Comparison of ENCODE assay signal across 23 cellular contexts in the genomic region with DNA sequence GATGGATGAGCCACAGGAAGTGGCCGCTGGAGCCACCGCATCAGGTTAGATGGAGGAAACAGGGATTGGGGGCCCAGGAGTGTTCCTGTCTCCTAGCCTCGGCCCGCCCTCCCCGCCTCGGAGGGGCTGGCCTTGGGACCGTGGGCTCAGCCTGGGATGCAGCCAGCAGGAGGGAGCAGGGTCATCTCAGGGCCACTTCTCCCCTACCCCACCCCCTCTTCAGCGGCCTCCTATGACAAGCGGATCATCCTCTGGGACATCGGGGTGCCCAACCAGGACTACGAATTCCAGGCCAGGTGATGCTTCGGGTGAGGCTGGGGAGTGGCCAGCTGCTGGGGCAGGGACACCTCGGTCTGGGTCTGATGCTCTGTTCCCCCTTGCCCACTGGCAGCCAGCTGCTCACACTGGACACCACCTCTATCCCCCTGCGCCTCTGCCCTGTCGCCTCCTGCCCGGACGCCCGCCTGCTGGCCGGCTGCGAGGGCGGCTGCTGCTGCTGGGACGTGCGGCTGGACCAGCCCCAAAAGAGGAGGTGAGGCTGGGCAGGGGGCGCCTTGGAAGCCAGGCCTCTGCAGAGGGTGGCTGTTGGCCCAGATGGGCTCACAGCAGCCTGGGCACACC. TPM values are rescaled to one million over a fixed set of nuclear protein-coding genes. Genes with fewer than 3 reads are reported as not detected.
DNase-seq lines count a peak whose midpoint lies in the region; ATAC-seq, FAIRE-seq and TF ChIP-seq lines count a peak whose summit lies in the region.
"Had no signal": no experiment of that assay in that cellular context is flagged by ENCODE, and none has a peak within 500 bp of the region (broad histone marks: within the 10 kb centered on the region; RNA-seq: fewer than 3 reads in every experiment).

No MANE protein-coding gene starts in this region.

- H3K27me3 ChIP-seq in right cardiac atrium (ENCODE audit: control insufficient read depth, insufficient read depth) (no peaks in the 10 kb centered on the region), WERI-Rb-1 (ENCODE audit: insufficient read depth, low read depth, severe bottlenecking) (no peaks in the 10 kb centered on the region), mucosa of stomach (ENCODE audit: control insufficient read depth, insufficient read depth, low read length) (no peaks in the 10 kb centered on the region)
- H3K27me3 ChIP-seq in naive thymus-derived CD4-positive, alpha-beta T cell (ENCODE audit: control insufficient read depth in 2 of 2, insufficient read depth in 2 of 2, low read length in 2 of 2): no peaks in the 10 kb centered on the region
- H3K27me3 ChIP-seq: ascending aorta, vagina had no signal

- no peak overlapping the region for H3K4me3 Mint-ChIP-seq in naive thymus-derived CD4-positive, alpha-beta T cell
- H3K4me3 Mint-ChIP-seq in activated T-helper 2 cell treated with anti-CD3 and anti-CD28 coated beads, Interferon-gamma antibody, Interleukin-2, Interleukin-4, amounts not matched to agents 10 μg/mL and 5 μg/mL and 100 μg/mL, durations not matched to agents 14 hours and 24 hours and 36 hours (ENCODE audit: low read depth): no peak overlapping the region
- no peak overlapping the region for H3K4me3 Mint-ChIP-seq in activated T-cell treated with anti-CD3 and anti-CD28 coated beads, Interleukin-2, amount 50 U/mL, for 24 hours
- H3K4me3 Mint-ChIP-seq: activated CD8-positive, alpha-beta T cell treated with anti-CD3 and anti-CD28 coated beads, Interleukin-2, amount 10 ng/mL, durations not matched to agents 7 days and 5 days; CD4-positive, CD25-positive, alpha-beta regulatory T cell had no signal

- H3K4me1 ChIP-seq in right cardiac atrium (ENCODE audit: control insufficient read depth, insufficient read depth, low read length) (no peaks in the 10 kb centered on the region), mucosa of stomach (ENCODE audit: control insufficient read depth, insufficient read depth, low read length) (peaks cover 16% of the 10 kb centered on the region)
- H3K4me1 ChIP-seq in naive thymus-derived CD4-positive, alpha-beta T cell (ENCODE audit: control insufficient read depth in 2 of 2, insufficient read depth in 2 of 2, low read length in 2 of 2): peaks cover 9 to 13% of the 10 kb centered on the region in 2 donors

- peaks cover 0 to 9% (median 0%) of the 10 kb centered on the region in 5 donors for H3K36me3 Mint-ChIP-seq in naive thymus-derived CD4-positive, alpha-beta T cell
- peaks cover 15% of the 10 kb centered on the region for H3K36me3 Mint-ChIP-seq in activated T-helper 2 cell treated with anti-CD3 and anti-CD28 coated beads, Interferon-gamma antibody, Interleukin-2, Interleukin-4, amounts not matched to agents 10 μg/mL and 5 μg/mL and 100 μg/mL, durations not matched to agents 14 hours and 24 hours and 36 hours (ENCODE audit: low read depth)
- peaks cover 65% of the 10 kb centered on the region for H3K36me3 Mint-ChIP-seq in activated T-cell treated with anti-CD3 and anti-CD28 coated beads, Interleukin-2, amount 50 U/mL, for 24 hours (ENCODE audit: low read depth)
- H3K36me3 Mint-ChIP-seq: CD4-positive, CD25-positive, alpha-beta regulatory T cell had no signal

- H3K9ac ChIP-seq in mucosa of stomach (ENCODE audit: low read length): peak overlapping the region; percentile 53

- ATAC-seq in right cardiac atrium: no peak
- ATAC-seq in left ventricle myocardium superior: no peak
- no peak for ATAC-seq in naive thymus-derived CD4-positive, alpha-beta T cell
- ATAC-seq: activated CD4-positive, CD25-positive, alpha-beta regulatory T cell treated with anti-CD3 and anti-CD28 coated beads, Interleukin-2, amount 50 U/mL, for 24 hours; activated CD8-positive, alpha-beta T cell treated with anti-CD3 and anti-CD28 coated beads, Interleukin-2, amount 10 ng/mL, durations not matched to agents 7 days and 5 days; PC-3 had no signal

- no peaks in the 10 kb centered on the region for H3K9me3 Mint-ChIP-seq in naive thymus-derived CD4-positive, alpha-beta T cell
- no peaks in the 10 kb centered on the region for H3K9me3 Mint-ChIP-seq in activated T-helper 2 cell treated with anti-CD3 and anti-CD28 coated beads, Interferon-gamma antibody, Interleukin-2, Interleukin-4, amounts not matched to agents 10 μg/mL and 5 μg/mL and 100 μg/mL, durations not matched to agents 14 hours and 24 hours and 36 hours
- no peaks in the 10 kb centered on the region for H3K9me3 Mint-ChIP-seq in activated T-cell treated with anti-CD3 and anti-CD28 coated beads, Interleukin-2, amount 50 U/mL, for 24 hours
- H3K9me3 Mint-ChIP-seq: CD4-positive, CD25-positive, alpha-beta regulatory T cell had no signal

- POLR2A ChIA-PET in naive thymus-derived CD4-positive, alpha-beta T cell (lab: Charles Lee): no interaction called here

- no peak overlapping the region for H3K27ac Mint-ChIP-seq in naive thymus-derived CD4-positive, alpha-beta T cell
- H3K27ac Mint-ChIP-seq in activated T-helper 2 cell treated with anti-CD3 and anti-CD28 coated beads, Interferon-gamma antibody, Interleukin-2, Interleukin-4, amounts not matched to agents 10 μg/mL and 5 μg/mL and 100 μg/mL, durations not matched to agents 14 hours and 24 hours and 36 hours: no peak overlapping the region
- no peak overlapping the region for H3K27ac Mint-ChIP-seq in activated T-cell treated with anti-CD3 and anti-CD28 coated beads, Interleukin-2, amount 50 U/mL, for 24 hours
- H3K27ac Mint-ChIP-seq: activated CD8-positive, alpha-beta T cell treated with anti-CD3 and anti-CD28 coated beads, Interleukin-2, amount 10 ng/mL, durations not matched to agents 7 days and 5 days; CD4-positive, CD25-positive, alpha-beta regulatory T cell had no signal

- no peak for TF ChIP-seq CTCF in WERI-Rb-1 (IDR thresholded peaks at IDR 0.05; ENCODE audit: low read depth, low read length)

- no peaks in the 10 kb centered on the region for H3K27me3 Mint-ChIP-seq in naive thymus-derived CD4-positive, alpha-beta T cell
- H3K27me3 Mint-ChIP-seq in activated T-helper 2 cell treated with anti-CD3 and anti-CD28 coated beads, Interferon-gamma antibody, Interleukin-2, Interleukin-4, amounts not matched to agents 10 μg/mL and 5 μg/mL and 100 μg/mL, durations not matched to agents 14 hours and 24 hours and 36 hours (ENCODE audit: low read depth): no peaks in the 10 kb centered on the region
- no peaks in the 10 kb centered on the region for H3K27me3 Mint-ChIP-seq in activated T-cell treated with anti-CD3 and anti-CD28 coated beads, Interleukin-2, amount 50 U/mL, for 24 hours
- H3K27me3 Mint-ChIP-seq: CD4-positive, CD25-positive, alpha-beta regulatory T cell had no signal

- FAIRE-seq in urothelium cell line (lab: Jason Lieb, UNC): peak; percentile 58

- no peaks in the 10 kb centered on the region for H3K9me3 ChIP-seq in right cardiac atrium (ENCODE audit: control insufficient read depth, low read length)
- H3K9me3 ChIP-seq in WERI-Rb-1 (ENCODE audit: severe bottlenecking): no peaks in the 10 kb centered on the region
- no peaks in the 10 kb centered on the region for H3K9me3 ChIP-seq in mucosa of stomach (ENCODE audit: control insufficient read depth, low read length)
- H3K9me3 ChIP-seq in naive thymus-derived CD4-positive, alpha-beta T cell (ENCODE audit: control insufficient read depth in 2 of 3, low read length in 3 of 3): no peaks in the 10 kb centered on the region
- H3K9me3 ChIP-seq: ascending aorta, vagina had no signal

- DNase-seq in right cardiac atrium (peak; percentile 17 to 58 (median 47)), left ventricle myocardium superior (no peak), WERI-Rb-1 (peak; percentile 8), urothelium cell line (ENCODE audit: low spot score) (no peak)
- DNase-seq in naive thymus-derived CD4-positive, alpha-beta T cell: no peak
- DNase-seq in activated T-helper 2 cell treated with anti-CD3 and anti-CD28 coated beads, Interferon-gamma antibody, Interleukin-2, Interleukin-4, amounts not matched to agents 10 μg/mL and 5 μg/mL and 100 μg/mL, durations not matched to agents 14 hours and 24 hours and 36 hours (ENCODE audit: low spot score): no peak
- DNase-seq in activated T-cell treated with anti-CD3 and anti-CD28 coated beads, Interleukin-2, amount 50 U/mL, for 24 hours: no peak
- DNase-seq: activated CD8-positive, alpha-beta T cell treated with anti-CD3 and anti-CD28 coated beads, Interleukin-2, amount 10 ng/mL, durations not matched to agents 7 days and 5 days; activated T-cell treated with anti-CD3 and anti-CD28 coated beads for 4 hours; CD4-positive, CD25-positive, alpha-beta regulatory T cell; central memory CD4-positive, alpha-beta T cell; DMS 273 treated with DMSO at 0.1 percent for 48 hours; Kasumi-1; NCI-H1694; NCI-H2171; NCI-H510A treated with DMSO at 0.1 percent for 48 hours; PC-3; SIG-M5; stimulated activated CD8-positive, alpha-beta memory T cell treated with anti-CD3 and anti-CD28 coated beads, Interleukin-4, amount 100 ng/mL, for 48 hours had no signal

- H3K36me3 ChIP-seq in WERI-Rb-1 (peaks cover 53% of the 10 kb centered on the region), mucosa of stomach (ENCODE audit: control insufficient read depth, insufficient read depth, low read length) (peaks cover 5% of the 10 kb centered on the region)
- peaks cover 0 to 64% (median 0%) of the 10 kb centered on the region in 3 experiments for H3K36me3 ChIP-seq in naive thymus-derived CD4-positive, alpha-beta T cell (ENCODE audit: control insufficient read depth in 2 of 3, insufficient read depth in 3 of 3, low read length in 3 of 3)

- peaks cover 0 to 22% (median 19%) of the 10 kb centered on the region in 7 donors for H3K4me1 Mint-ChIP-seq in naive thymus-derived CD4-positive, alpha-beta T cell
- H3K4me1 Mint-ChIP-seq in activated T-helper 2 cell treated with anti-CD3 and anti-CD28 coated beads, Interferon-gamma antibody, Interleukin-2, Interleukin-4, amounts not matched to agents 10 μg/mL and 5 μg/mL and 100 μg/mL, durations not matched to agents 14 hours and 24 hours and 36 hours (ENCODE audit: low read depth): peaks cover 12% of the 10 kb centered on the region
- H3K4me1 Mint-ChIP-seq in activated T-cell treated with anti-CD3 and anti-CD28 coated beads, Interleukin-2, amount 50 U/mL, for 24 hours (ENCODE audit: low read depth): peaks cover 20% of the 10 kb centered on the region

- CTCF ChIA-PET in naive thymus-derived CD4-positive, alpha-beta T cell (lab: Charles Lee): no interaction called here

- no peak overlapping the region for H3K4me3 ChIP-seq in right cardiac atrium (ENCODE audit: low read length)
- no peak overlapping the region for H3K4me3 ChIP-seq in WERI-Rb-1 (ENCODE audit: low read depth, low read length)
- no peak overlapping the region for H3K4me3 ChIP-seq in mucosa of stomach (ENCODE audit: low read length)
- H3K4me3 ChIP-seq in naive thymus-derived CD4-positive, alpha-beta T cell (ENCODE audit: low read length): no peak overlapping the region
- H3K4me3 ChIP-seq: ascending aorta, vagina had no signal

- no peak overlapping the region for H3K27ac ChIP-seq in right cardiac atrium (ENCODE audit: low read length)
- no peak overlapping the region for H3K27ac ChIP-seq in WERI-Rb-1
- H3K27ac ChIP-seq in naive thymus-derived CD4-positive, alpha-beta T cell (ENCODE audit: low read depth, low read length): no peak overlapping the region
- H3K27ac ChIP-seq: ascending aorta, vagina had no signal

- intact Hi-C loops in right cardiac atrium (cut with DNase I): no loop called here
- intact Hi-C loops in left ventricle myocardium superior (cut with micrococcal nuclease): no loop called here
- intact Hi-C loops in naive thymus-derived CD4-positive, alpha-beta T cell (cut with micrococcal nuclease): loop anchor here (5.0 to 10.0 kb wide), 2 partner anchors 185 to 192 kb away; a partner anchor contains a TSS
- intact Hi-C loops in activated T-helper 2 cell treated with anti-CD3 and anti-CD28 coated beads, Interferon-gamma antibody, Interleukin-2, Interleukin-4, amounts not matched to agents 10 μg/mL and 5 μg/mL and 100 μg/mL, durations not matched to agents 14 hours and 24 hours and 36 hours (cut with micrococcal nuclease): no loop called here

- WGBS in right cardiac atrium: 86% methylated on average over 24 of the region's 24 CpGs

RNA-seq across cellular contexts. Expression of a gene that starts 4.7 kb away (rescaled TPM):
- total RNA-seq in right cardiac atrium (10 to 100 TPM in 3 of 4 donors, 1 to 10 TPM in 1; 9.7 to 14.2 (median 11.0) TPM), left ventricle myocardium superior (10.4 TPM)
- polyA plus RNA-seq in right cardiac atrium: 8.5 TPM
- total RNA-seq in naive thymus-derived CD4-positive, alpha-beta T cell: 10 to 100 TPM; 12.4 to 25.3 (median 24.7) TPM
- 10 to 100 TPM in 1 of 2 donors, 1 to 10 TPM in 1; 8.7 to 18.5 TPM for polyA plus RNA-seq in naive thymus-derived CD4-positive, alpha-beta T cell
- total RNA-seq in activated T-helper 2 cell treated with anti-CD3 and anti-CD28 coated beads, Interferon-gamma antibody, Interleukin-2, Interleukin-4, amounts not matched to agents 10 μg/mL and 5 μg/mL and 100 μg/mL, durations not matched to agents 14 hours and 24 hours and 36 hours: 21.8 and 22.0 TPM in 2 replicates

RNA-seq across cellular contexts. Expression of a gene that starts 4.8 kb away (rescaled TPM):
- total RNA-seq in right cardiac atrium: 1 to 10 TPM; 7.6 to 9.2 (median 8.3) TPM
- polyA plus RNA-seq in right cardiac atrium: 7.3 TPM
- 4.5 TPM for total RNA-seq in left ventricle myocardium superior
- 10 to 100 TPM in 3 of 5 experiments, 1 to 10 TPM in 2; 4.0 to 14.3 (median 10.1) TPM for total RNA-seq in naive thymus-derived CD4-positive, alpha-beta T cell
- 10 to 100 TPM; 18.1 to 24.7 TPM for polyA plus RNA-seq in naive thymus-derived CD4-positive, alpha-beta T cell
- 8.9 and 10.0 TPM in 2 replicates for total RNA-seq in activated T-helper 2 cell treated with anti-CD3 and anti-CD28 coated beads, Interferon-gamma antibody, Interleukin-2, Interleukin-4, amounts not matched to agents 10 μg/mL and 5 μg/mL and 100 μg/mL, durations not matched to agents 14 hours and 24 hours and 36 hours

RNA-seq across cellular contexts. Expression of a gene that starts 9.3 kb away (rescaled TPM):
- total RNA-seq in right cardiac atrium (10 to 100 TPM; 51.0 to 63.0 (median 58.8) TPM), left ventricle myocardium superior (49.6 TPM)
- 176 TPM for polyA plus RNA-seq in right cardiac atrium
- total RNA-seq in naive thymus-derived CD4-positive, alpha-beta T cell: 10 to 100 TPM; 36.9 to 47.7 (median 41.3) TPM
- 100 to 1,000 TPM in 1 of 2 donors, 10 to 100 TPM in 1; 64.2 to 109 TPM for polyA plus RNA-seq in naive thymus-derived CD4-positive, alpha-beta T cell
- total RNA-seq in activated T-helper 2 cell treated with anti-CD3 and anti-CD28 coated beads, Interferon-gamma antibody, Interleukin-2, Interleukin-4, amounts not matched to agents 10 μg/mL and 5 μg/mL and 100 μg/mL, durations not matched to agents 14 hours and 24 hours and 36 hours: 46.8 and 52.2 TPM in 2 replicates

RNA-seq across cellular contexts. Expression of a gene that starts 36.1 kb away (rescaled TPM):
- total RNA-seq in right cardiac atrium: 1 to 10 TPM; 3.6 to 7.4 (median 4.8) TPM
- 2.9 TPM for polyA plus RNA-seq in right cardiac atrium
- total RNA-seq in left ventricle myocardium superior: 3.1 TPM
- 10 to 100 TPM; 19.9 to 72.6 (median 26.2) TPM for total RNA-seq in naive thymus-derived CD4-positive, alpha-beta T cell
- 10 to 100 TPM; 29.5 to 33.5 TPM for polyA plus RNA-seq in naive thymus-derived CD4-positive, alpha-beta T cell
- total RNA-seq in activated T-helper 2 cell treated with anti-CD3 and anti-CD28 coated beads, Interferon-gamma antibody, Interleukin-2, Interleukin-4, amounts not matched to agents 10 μg/mL and 5 μg/mL and 100 μg/mL, durations not matched to agents 14 hours and 24 hours and 36 hours: 53.5 and 53.8 TPM in 2 replicates

RNA-seq across cellular contexts. Expression of a gene that starts 48.1 kb away (rescaled TPM):
- 10 to 100 TPM in 2 of 4 donors, 1 to 10 TPM in 2; 3.8 to 12.8 (median 9.4) TPM for total RNA-seq in right cardiac atrium
- 5.8 TPM for polyA plus RNA-seq in right cardiac atrium
- total RNA-seq in left ventricle myocardium superior: 7.5 TPM
- total RNA-seq in naive thymus-derived CD4-positive, alpha-beta T cell: 10 to 100 TPM; 16.6 to 36.3 (median 24.0) TPM
- polyA plus RNA-seq in naive thymus-derived CD4-positive, alpha-beta T cell: 10 to 100 TPM; 11.3 to 15.9 TPM
- 17.1 and 20.3 TPM in 2 replicates for total RNA-seq in activated T-helper 2 cell treated with anti-CD3 and anti-CD28 coated beads, Interferon-gamma antibody, Interleukin-2, Interleukin-4, amounts not matched to agents 10 μg/mL and 5 μg/mL and 100 μg/mL, durations not matched to agents 14 hours and 24 hours and 36 hours

Comparison
In these comparisons a context has a peak if more than half of its experiments do, and no peak if none do; other contexts are left out.
1. DNase-seq: peak in right cardiac atrium (3 of 3) and WERI-Rb-1 (single experiment); none in left ventricle myocardium superior (single experiment), urothelium cell line (single experiment), naive thymus-derived CD4-positive, alpha-beta T cell (0 of 9), activated T-helper 2 cell treated with anti-CD3 and anti-CD28 coated beads, Interferon-gamma antibody, Interleukin-2, Interleukin-4, amounts not matched to agents 10 μg/mL and 5 μg/mL and 100 μg/mL, durations not matched to agents 14 hours and 24 hours and 36 hours (single experiment) and activated T-cell treated with anti-CD3 and anti-CD28 coated beads, Interleukin-2, amount 50 U/mL, for 24 hours (single experiment).
2. intact Hi-C loops: an anchor here in naive thymus-derived CD4-positive, alpha-beta T cell (5.0 to 10.0 kb wide); none called in right cardiac atrium, left ventricle myocardium superior and activated T-helper 2 cell treated with anti-CD3 and anti-CD28 coated beads, Interferon-gamma antibody, Interleukin-2, Interleukin-4, amounts not matched to agents 10 μg/mL and 5 μg/mL and 100 μg/mL, durations not matched to agents 14 hours and 24 hours and 36 hours.